20 cellular contexts compared by ENCODE assay signal in the genomic region with DNA sequence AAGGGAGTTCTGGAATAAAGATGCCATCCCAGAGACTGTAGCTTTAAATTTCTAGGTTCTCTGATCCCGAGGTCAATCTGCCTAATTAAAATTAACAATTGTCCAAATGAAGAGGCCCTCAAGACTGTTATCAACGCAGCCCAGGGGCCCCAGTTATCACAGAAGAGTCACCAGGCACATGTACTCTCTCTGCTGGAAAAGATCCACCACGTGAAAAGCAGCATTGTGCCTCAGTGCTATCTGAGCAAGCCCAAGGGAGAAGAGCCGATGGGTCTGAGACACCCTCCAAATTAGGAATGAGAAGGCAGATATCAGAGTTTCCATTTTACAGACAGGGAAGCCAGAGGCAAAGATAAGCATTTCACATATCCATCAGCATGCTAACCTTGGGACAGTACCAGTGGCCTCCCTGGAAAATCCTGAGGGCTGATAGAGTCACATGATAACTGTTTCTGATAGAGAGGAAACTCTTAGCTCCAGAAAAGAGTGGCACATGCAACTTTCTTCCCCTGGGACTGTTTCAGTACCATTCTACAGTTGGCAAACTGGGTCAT. TPM values are rescaled to one million over a fixed set of nuclear protein-coding genes. Genes with fewer than 3 reads are reported as not detected.
DNase-seq lines count a peak whose midpoint lies in the region; ATAC-seq and TF ChIP-seq lines count a peak whose summit lies in the region.
"Had no signal": no experiment of that assay in that cellular context is flagged by ENCODE, and none has a peak within 500 bp of the region (broad histone marks: within the 10 kb centered on the region; RNA-seq: fewer than 3 reads in every experiment).

No MANE protein-coding gene starts in this region.

- ATAC-seq in Panc1: no peak
- ATAC-seq: naive thymus-derived CD8-positive, alpha-beta T cell had no signal

- peaks cover 57% of the 10 kb centered on the region for H3K4me1 ChIP-seq in ACC112 (ENCODE audit: control insufficient read depth, insufficient read depth, low read length, unreplicated experiment)
- peaks cover 44% of the 10 kb centered on the region for H3K4me1 ChIP-seq in Panc1 (ENCODE audit: control insufficient read depth, insufficient read depth, low read length)
- H3K4me1 ChIP-seq in esophagus squamous epithelium: peaks cover 18 to 93% (median 44%) of the 10 kb centered on the region in 3 donors
- peaks cover 31 to 45% (median 36%) of the 10 kb centered on the region in 3 donors for H3K4me1 ChIP-seq in skeletal muscle tissue (ENCODE audit: control insufficient read depth in 3 of 3, insufficient read depth in 3 of 3, low read length in 3 of 3)
- no peaks in the 10 kb centered on the region for H3K4me1 ChIP-seq in OCI-LY7 (ENCODE audit: insufficient read depth, low read length, poor library complexity, severe bottlenecking)

- H3K4me1 Mint-ChIP-seq in activated naive CD4-positive, alpha-beta T cell treated with anti-CD3 and anti-CD28 coated beads, Interleukin-2, amount 10 ng/mL, durations not matched to agents 7 days and 5 days: peaks cover 22% of the 10 kb centered on the region

- no peak overlapping the region for H3K4me3 Mint-ChIP-seq in activated naive CD4-positive, alpha-beta T cell treated with anti-CD3 and anti-CD28 coated beads, Interleukin-2, amount 10 ng/mL, durations not matched to agents 7 days and 5 days
- H3K4me3 Mint-ChIP-seq: naive thymus-derived CD8-positive, alpha-beta T cell had no signal

- no peaks in the 10 kb centered on the region for H4K20me1 ChIP-seq in OCI-LY7 (ENCODE audit: insufficient read depth, low read length)

- H3K27ac Mint-ChIP-seq in activated naive CD4-positive, alpha-beta T cell treated with anti-CD3 and anti-CD28 coated beads, Interleukin-2, amount 10 ng/mL, durations not matched to agents 7 days and 5 days: no peak overlapping the region
- H3K27ac Mint-ChIP-seq: CD8-positive, alpha-beta memory T cell had no signal

- intact Hi-C loops in Panc1 (cut with micrococcal nuclease; ENCODE audit: unreplicated experiment) (no loop called here), esophagus squamous epithelium (cut with DNase I) (no loop called here), OCI-LY7 (cut with micrococcal nuclease; ENCODE audit: unreplicated experiment) (no loop called here)

- peaks cover 28% of the 10 kb centered on the region for H3K79me2 ChIP-seq in ACC112 (ENCODE audit: control insufficient read depth, insufficient read depth, low read length, unreplicated experiment)
- H3K79me2 ChIP-seq in OCI-LY7 (ENCODE audit: insufficient read depth, low read depth, low read length): no peaks in the 10 kb centered on the region

- H2AFZ ChIP-seq in ACC112 (ENCODE audit: low read length, unreplicated experiment): no peak overlapping the region
- no peak overlapping the region for H2AFZ ChIP-seq in OCI-LY7 (ENCODE audit: low read length)
- H2AFZ ChIP-seq: PC-9 had no signal

- H3K9me3 ChIP-seq in Panc1 (ENCODE audit: control insufficient read depth, insufficient read depth, low read depth, low read length) (no peaks in the 10 kb centered on the region), esophagus squamous epithelium (no peaks in the 10 kb centered on the region), skeletal muscle tissue (ENCODE audit: control insufficient read depth in 3 of 3, low read length in 3 of 3) (no peaks in the 10 kb centered on the region), OCI-LY7 (ENCODE audit: low read length) (no peaks in the 10 kb centered on the region)
- H3K9me3 ChIP-seq: tibial nerve had no signal

- no peak for TF ChIP-seq POLR2A in esophagus squamous epithelium (IDR thresholded peaks at IDR 0.05)

- 59 to 83% methylated on average over 3 to 4 of the region's 4 CpGs for WGBS in esophagus squamous epithelium, 2 donors

- CTCF ChIA-PET in Panc1 (lab: Charles Lee) (interaction anchor here (0.6 kb wide), 1 partner anchor 26 kb away, joined by 5 read pairs; no protein-coding TSS in a partner anchor), OCI-LY7 (lab: Charles Lee; ENCODE audit: unreplicated experiment) (no interaction called here)
- CTCF ChIA-PET in activated naive CD4-positive, alpha-beta T cell treated with anti-CD3 and anti-CD28 coated beads, Interleukin-2, amount 10 ng/mL, durations not matched to agents 7 days and 5 days (lab: Charles Lee): no interaction called here

- no peak overlapping the region for H3K4me3 ChIP-seq in ACC112 (ENCODE audit: low read depth, low read length)
- H3K4me3 ChIP-seq in Panc1 (ENCODE audit: low read depth in 2 of 2, low read length in 2 of 2): no peak overlapping the region
- H3K4me3 ChIP-seq in esophagus squamous epithelium: no peak overlapping the region
- no peak overlapping the region for H3K4me3 ChIP-seq in skeletal muscle tissue (ENCODE audit: low read length in 3 of 3)
- H3K4me3 ChIP-seq in OCI-LY7 (ENCODE audit: low read depth, low read length, poor library complexity, severe bottlenecking): no peak overlapping the region
- H3K4me3 ChIP-seq: PC-9, tibial nerve had no signal

- TF ChIP-seq CTCF in Panc1 (IDR thresholded peaks at IDR 0.05) (no peak), esophagus squamous epithelium (IDR thresholded peaks at IDR 0.05) (no peak), OCI-LY7 (conservative IDR thresholded peaks at IDR 0.05; ENCODE audit: low read length) (no peak)

- H3K36me3 Mint-ChIP-seq in activated naive CD4-positive, alpha-beta T cell treated with anti-CD3 and anti-CD28 coated beads, Interleukin-2, amount 10 ng/mL, durations not matched to agents 7 days and 5 days: no peaks in the 10 kb centered on the region
- H3K36me3 Mint-ChIP-seq: CD8-positive, alpha-beta memory T cell had no signal

- BruUV-seq in Panc1 (replicated peaks; lab: Mats Ljungman, UMichigan): no TSS peak
- no TSS peak for BruUV-seq in OCI-LY7 (replicated peaks; lab: Mats Ljungman, UMichigan)

- no peaks in the 10 kb centered on the region for H3K27me3 ChIP-seq in ACC112 (ENCODE audit: insufficient read depth, low read length)
- no peaks in the 10 kb centered on the region for H3K27me3 ChIP-seq in Panc1 (ENCODE audit: control insufficient read depth, insufficient read depth, low read length)
- no peaks in the 10 kb centered on the region for H3K27me3 ChIP-seq in esophagus squamous epithelium
- no peaks in the 10 kb centered on the region for H3K27me3 ChIP-seq in skeletal muscle tissue (ENCODE audit: control insufficient read depth in 3 of 3, insufficient read depth in 3 of 3, low read length in 3 of 3)
- H3K27me3 ChIP-seq: tibial nerve had no signal

- POLR2A ChIA-PET in Panc1 (lab: Charles Lee): no interaction called here
- POLR2A ChIA-PET in OCI-LY7 (lab: Charles Lee): no interaction called here

- H3K27me3 Mint-ChIP-seq in activated naive CD4-positive, alpha-beta T cell treated with anti-CD3 and anti-CD28 coated beads, Interleukin-2, amount 10 ng/mL, durations not matched to agents 7 days and 5 days: peaks cover 47% of the 10 kb centered on the region

- no peak overlapping the region for H3K4me2 ChIP-seq in OCI-LY7 (ENCODE audit: low read length)

- DNase-seq in Panc1 (ENCODE audit: low read depth, low spot score) (no peak), esophagus squamous epithelium (lab: John Stamatoyannopoulos, UW) (no peak), SK-N-DZ (ENCODE audit: low spot score) (no peak), OCI-LY7 (ENCODE audit: low spot score) (no peak)
- no peak for DNase-seq in activated CD8-positive, alpha-beta memory T cell treated with anti-CD3 and anti-CD28 coated beads for 24 hours
- no peak for DNase-seq in activated naive CD4-positive, alpha-beta T cell treated with anti-CD3 and anti-CD28 coated beads, Interleukin-2, amount 10 ng/mL, durations not matched to agents 7 days and 5 days
- DNase-seq: activated CD4-positive, alpha-beta T cell treated with anti-CD3 and anti-CD28 coated beads, Interleukin-2, amount 50 U/mL, for 1 hour; activated naive CD4-positive, alpha-beta T cell treated with Interleukin-2 at 50 U/mL for 16 hours; CD8-positive, alpha-beta memory T cell; DMS79 treated with DMSO at 0.1 percent for 48 hours; naive thymus-derived CD8-positive, alpha-beta T cell; NCI-H1436 treated with DMSO at 0.1 percent for 48 hours; NCI-H748 treated with DMSO at 0.1 percent for 48 hours; PC-9; posterior cingulate gyrus; stimulated activated CD4-positive, alpha-beta T cell treated with anti-CD3 and anti-CD28 coated beads, Interleukin-12 subunit alpha, Interleukin-12 subunit beta, amount 100 ng/mL, for 4 hours had no signal

- H3K9me2 ChIP-seq in OCI-LY7 (ENCODE audit: insufficient read depth, low read length): no peaks in the 10 kb centered on the region

- H3K36me3 ChIP-seq in ACC112 (ENCODE audit: insufficient read depth, low read length) (peaks cover 6% of the 10 kb centered on the region; the same call in 1 of the 2 replicates), Panc1 (ENCODE audit: control insufficient read depth, insufficient read depth, low read length) (peaks cover 4% of the 10 kb centered on the region; the same call in 1 of the 2 replicates), esophagus squamous epithelium (peaks cover 0 to 43% (median 0%) of the 10 kb centered on the region in 3 donors), skeletal muscle tissue (ENCODE audit: control insufficient read depth in 3 of 3, insufficient read depth in 3 of 3, low read length in 3 of 3) (peaks cover 0 to 3% (median 0%) of the 10 kb centered on the region in 3 donors), OCI-LY7 (ENCODE audit: insufficient read depth, low read length) (no peaks in the 10 kb centered on the region)

- in situ Hi-C loops in Panc1 (cut with HindIII; ENCODE audit: low pct_unique_long_range_greater_than_20kb, low sequenced_read_pairs): no loop called here

- peak overlapping the region; percentile 81; the same call in 1 of the 2 replicates for H3K27ac ChIP-seq in ACC112 (ENCODE audit: low read depth, low read length)
- peak overlapping the region; percentile 85 for H3K27ac ChIP-seq in Panc1 (ENCODE audit: low read length)
- H3K27ac ChIP-seq in esophagus squamous epithelium: peak overlapping the region in 3 of 4 donors; percentile 56 to 68 (median 66)
- H3K27ac ChIP-seq in skeletal muscle tissue (ENCODE audit: low read depth, low read length): peak overlapping the region; percentile 63
- no peak overlapping the region for H3K27ac ChIP-seq in OCI-LY7 (ENCODE audit: low read depth, low read length, poor library complexity, severe bottlenecking)
- H3K27ac ChIP-seq: epithelial cell of prostate had no signal

- H3K9ac ChIP-seq in skeletal muscle tissue (ENCODE audit: low read depth in 1 of 3, low read length in 3 of 3): no peak overlapping the region

- H3K9me3 Mint-ChIP-seq in activated naive CD4-positive, alpha-beta T cell treated with anti-CD3 and anti-CD28 coated beads, Interleukin-2, amount 10 ng/mL, durations not matched to agents 7 days and 5 days: no peaks in the 10 kb centered on the region
- H3K9me3 Mint-ChIP-seq: CD8-positive, alpha-beta memory T cell; naive thymus-derived CD8-positive, alpha-beta T cell had no signal

RNA-seq across cellular contexts. Expression of a gene that starts 55.5 kb away (rescaled TPM):
- total RNA-seq in Panc1 (2021; ENCODE audit: unreplicated experiment): 446 TPM
- 777 TPM for polyA plus RNA-seq in Panc1 (2012; ENCODE audit: insufficient read length)
- total RNA-seq in esophagus squamous epithelium: 100 to 1,000 TPM in 1 of 4 donors, 10 to 100 TPM in 3; 68.4 to 114 (median 79.7) TPM
- total RNA-seq in skeletal muscle tissue: 24.0 TPM
- 27.9 and 33.4 TPM in 2 replicates for polyA plus RNA-seq in SK-N-DZ (2014; cell fraction: cytosol; rRNA removed)
- polyA plus RNA-seq in SK-N-DZ (2014; cell fraction: nucleus; rRNA removed): 13.8 and 19.2 TPM in 2 replicates
- total RNA-seq in OCI-LY7 (2014; rRNA removed; shearing (Covaris generic)): not detected in 2 replicates
- not detected in 2 replicates for total RNA-seq in OCI-LY7 (2022)

Comparison
In these comparisons a context has a peak if more than half of its experiments do, and no peak if none do; other contexts are left out.
1. RNA of a gene that starts 55.5 kb away (total RNA-seq): 446 TPM in Panc1 (single experiment), 68.4 to 114 TPM in esophagus squamous epithelium and 24.0 TPM in skeletal muscle tissue (single experiment); not detected in OCI-LY7; every median in the first group is over 10 times any median in the second.